In the genomic region with DNA sequence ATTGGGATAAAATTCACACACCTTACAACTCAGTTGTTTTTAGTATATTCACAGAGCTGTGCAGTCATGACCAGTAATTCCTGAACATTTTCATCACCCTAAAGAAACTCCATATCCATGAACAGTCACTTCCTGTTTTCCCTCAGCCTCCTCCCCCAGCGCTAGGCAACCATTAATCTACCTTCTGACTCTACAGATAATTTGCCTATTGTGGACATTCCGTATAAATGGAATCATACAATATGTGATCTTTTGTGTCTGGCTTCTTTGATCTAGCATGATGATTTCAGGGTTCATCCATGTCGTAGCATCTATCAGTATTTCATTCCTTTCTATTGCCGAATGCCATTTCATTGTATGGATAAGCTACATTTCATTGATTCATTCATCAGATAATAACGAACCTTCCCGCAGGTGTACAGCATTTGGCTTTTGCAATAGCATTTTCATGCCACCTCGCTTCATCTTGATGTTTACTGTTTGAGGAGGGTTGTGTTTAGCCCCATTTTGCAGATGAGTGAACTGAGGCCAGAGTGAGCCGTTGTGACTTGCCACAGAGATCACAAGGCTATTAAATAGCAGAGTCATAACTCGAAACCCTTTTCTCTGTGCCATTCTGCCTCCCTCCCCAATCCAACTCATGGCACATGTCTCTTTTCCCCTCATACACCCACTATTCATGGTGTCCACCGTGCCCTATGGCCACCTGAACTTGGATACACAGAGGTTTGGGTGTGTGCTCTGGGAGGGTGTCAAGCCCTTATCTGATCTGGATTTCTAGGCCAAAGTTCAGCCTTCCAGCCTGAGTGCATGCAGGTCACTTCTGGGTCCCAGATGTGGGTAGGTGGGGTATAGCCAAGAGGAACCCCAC, we compare ENCODE assay signal across 11 cellular contexts. TPM values are rescaled to one million over a fixed set of nuclear protein-coding genes. Genes with fewer than 3 reads are reported as not detected.
DNase-seq lines count a peak whose midpoint lies in the region; ATAC-seq and TF ChIP-seq lines count a peak whose summit lies in the region.
"Had no signal": no experiment of that assay in that cellular context is flagged by ENCODE, and none has a peak within 500 bp of the region (broad histone marks: within the 10 kb centered on the region; RNA-seq: fewer than 3 reads in every experiment).

No MANE protein-coding gene starts in this region.

- POLR2A ChIA-PET in activated naive CD8-positive, alpha-beta T cell treated with anti-CD3 and anti-CD28 coated beads, Interleukin-2, amount 10 ng/mL, durations not matched to agents 7 days and 5 days (lab: Charles Lee), result interaction anchor here (0.6 kb wide), 1 partner anchor 19 kb away, joined by 3 read pairs; no protein-coding TSS in a partner anchor
- POLR2A ChIA-PET in CD4-positive, alpha-beta T cell (lab: Charles Lee), result interaction anchor here (0.9 kb wide), 1 partner anchor 37 kb away, joined by 3 read pairs; no protein-coding TSS in a partner anchor

- no peaks in the 10 kb centered on the region for H3K9me3 ChIP-seq in upper lobe of right lung
- no peaks in the 10 kb centered on the region for H3K9me3 ChIP-seq in CD4-positive, alpha-beta T cell (ENCODE audit: control insufficient read depth, low read length)
- no peaks in the 10 kb centered on the region for H3K9me3 ChIP-seq in testis
- H3K9me3 ChIP-seq: vagina had no signal

- no peak overlapping the region for H3K4me3 ChIP-seq in upper lobe of right lung
- no peak overlapping the region for H3K4me3 ChIP-seq in testis
- H3K4me3 ChIP-seq: vagina had no signal

- CTCF ChIA-PET in CD4-positive, alpha-beta T cell (lab: Charles Lee), result no interaction called here

- peak overlapping the region; percentile 27 for H3K27ac Mint-ChIP-seq in activated naive CD8-positive, alpha-beta T cell treated with anti-CD3 and anti-CD28 coated beads, Interleukin-2, amount 10 ng/mL, durations not matched to agents 7 days and 5 days
- H3K27ac Mint-ChIP-seq in activated naive CD8-positive, alpha-beta T cell treated with anti-CD3 and anti-CD28 coated beads, Interleukin-2, amount 50 U/mL, for 24 hours, result no peak overlapping the region
- H3K27ac Mint-ChIP-seq in activated T-helper 17 cell treated with anti-CD3 and anti-CD28 coated beads, Interleukin-2, amount 50 U/mL, for 72 hours, result peak overlapping the region; percentile 13
- H3K27ac Mint-ChIP-seq in CD4-positive, alpha-beta T cell, result no peak overlapping the region

- intact Hi-C loops in upper lobe of right lung (cut with DNase I), result no loop called here
- intact Hi-C loops in CD4-positive, alpha-beta T cell (cut with DNase I, micrococcal nuclease), result no loop called here
- intact Hi-C loops in testis (cut with DNase I; ENCODE audit: low total_unique reads), result no loop called here

- H3K4me1 ChIP-seq in upper lobe of right lung (peaks cover 14% of the 10 kb centered on the region), testis (no peaks in the 10 kb centered on the region)
- H3K4me1 ChIP-seq: vagina had no signal

- no peaks in the 10 kb centered on the region for H3K27me3 ChIP-seq in upper lobe of right lung
- H3K27me3 ChIP-seq in CD4-positive, alpha-beta T cell (ENCODE audit: control insufficient read depth, insufficient read depth, low read length), result no peaks in the 10 kb centered on the region
- no peaks in the 10 kb centered on the region for H3K27me3 ChIP-seq in testis
- H3K27me3 ChIP-seq: vagina had no signal

- no peaks in the 10 kb centered on the region for H3K9me3 Mint-ChIP-seq in activated naive CD8-positive, alpha-beta T cell treated with anti-CD3 and anti-CD28 coated beads, Interleukin-2, amount 10 ng/mL, durations not matched to agents 7 days and 5 days
- no peaks in the 10 kb centered on the region for H3K9me3 Mint-ChIP-seq in activated naive CD8-positive, alpha-beta T cell treated with anti-CD3 and anti-CD28 coated beads, Interleukin-2, amount 50 U/mL, for 24 hours
- H3K9me3 Mint-ChIP-seq in activated T-helper 17 cell treated with anti-CD3 and anti-CD28 coated beads, Interleukin-2, amount 50 U/mL, for 72 hours, result no peaks in the 10 kb centered on the region
- no peaks in the 10 kb centered on the region for H3K9me3 Mint-ChIP-seq in CD4-positive, alpha-beta T cell

- no peaks in the 10 kb centered on the region for H3K36me3 ChIP-seq in upper lobe of right lung
- no peaks in the 10 kb centered on the region for H3K36me3 ChIP-seq in testis (ENCODE audit: low read depth, missing control alignments)
- H3K36me3 ChIP-seq: vagina had no signal

- TF ChIP-seq POLR2A in testis (IDR thresholded peaks at IDR 0.05), result no peak

- peaks cover 21% of the 10 kb centered on the region for H3K4me1 Mint-ChIP-seq in activated naive CD8-positive, alpha-beta T cell treated with anti-CD3 and anti-CD28 coated beads, Interleukin-2, amount 10 ng/mL, durations not matched to agents 7 days and 5 days
- H3K4me1 Mint-ChIP-seq in activated naive CD8-positive, alpha-beta T cell treated with anti-CD3 and anti-CD28 coated beads, Interleukin-2, amount 50 U/mL, for 24 hours, result peaks cover 38% of the 10 kb centered on the region
- peaks cover 13% of the 10 kb centered on the region for H3K4me1 Mint-ChIP-seq in activated T-helper 17 cell treated with anti-CD3 and anti-CD28 coated beads, Interleukin-2, amount 50 U/mL, for 72 hours
- peaks cover 27% of the 10 kb centered on the region for H3K4me1 Mint-ChIP-seq in CD4-positive, alpha-beta T cell (ENCODE audit: low read depth)

- H3K36me3 Mint-ChIP-seq in activated naive CD8-positive, alpha-beta T cell treated with anti-CD3 and anti-CD28 coated beads, Interleukin-2, amount 10 ng/mL, durations not matched to agents 7 days and 5 days, result no peaks in the 10 kb centered on the region
- no peaks in the 10 kb centered on the region for H3K36me3 Mint-ChIP-seq in activated naive CD8-positive, alpha-beta T cell treated with anti-CD3 and anti-CD28 coated beads, Interleukin-2, amount 50 U/mL, for 24 hours (ENCODE audit: low read depth)
- no peaks in the 10 kb centered on the region for H3K36me3 Mint-ChIP-seq in activated T-helper 17 cell treated with anti-CD3 and anti-CD28 coated beads, Interleukin-2, amount 50 U/mL, for 72 hours (ENCODE audit: low read depth)
- no peaks in the 10 kb centered on the region for H3K36me3 Mint-ChIP-seq in CD4-positive, alpha-beta T cell (ENCODE audit: low read depth)

- H3K4me3 Mint-ChIP-seq in activated naive CD8-positive, alpha-beta T cell treated with anti-CD3 and anti-CD28 coated beads, Interleukin-2, amount 10 ng/mL, durations not matched to agents 7 days and 5 days, result no peak overlapping the region
- H3K4me3 Mint-ChIP-seq in activated naive CD8-positive, alpha-beta T cell treated with anti-CD3 and anti-CD28 coated beads, Interleukin-2, amount 50 U/mL, for 24 hours, result no peak overlapping the region
- peak overlapping the region; percentile 3 for H3K4me3 Mint-ChIP-seq in activated T-helper 17 cell treated with anti-CD3 and anti-CD28 coated beads, Interleukin-2, amount 50 U/mL, for 72 hours
- no peak overlapping the region for H3K4me3 Mint-ChIP-seq in CD4-positive, alpha-beta T cell

- 84 to 90% methylated on average over 10 of the region's 10 CpGs for WGBS in testis, 2 donors

- H3K27ac ChIP-seq in upper lobe of right lung (no peak overlapping the region), testis (no peak overlapping the region)
- H3K27ac ChIP-seq in CD4-positive, alpha-beta T cell (ENCODE audit: low read depth, low read length), result no peak overlapping the region
- H3K27ac ChIP-seq: vagina had no signal

- no peak for TF ChIP-seq CTCF in upper lobe of right lung (IDR thresholded peaks at IDR 0.05)
- TF ChIP-seq CTCF in CD4-positive, alpha-beta T cell (IDR thresholded peaks at IDR 0.05), result no peak
- no peak for TF ChIP-seq CTCF in testis (IDR thresholded peaks at IDR 0.05)

- DNase-seq in activated naive CD8-positive, alpha-beta T cell treated with anti-CD3 and anti-CD28 coated beads, Interleukin-2, amount 10 ng/mL, durations not matched to agents 7 days and 5 days, result no peak
- DNase-seq in activated naive CD8-positive, alpha-beta T cell treated with anti-CD3 and anti-CD28 coated beads, Interleukin-2, amount 50 U/mL, for 24 hours, result no peak
- DNase-seq in kidney glomerular epithelial cell (lab: John Stamatoyannopoulos, UW) (peak; percentile 98), upper lobe of right lung (no peak), superior temporal gyrus (ENCODE audit: extremely low spot score) (no peak), testis (no peak)
- DNase-seq in CD4-positive, alpha-beta T cell, result no peak
- DNase-seq: anterior cingulate cortex, NCI-H1092 had no signal

- no peak for ATAC-seq in activated naive CD8-positive, alpha-beta T cell treated with anti-CD3 and anti-CD28 coated beads, Interleukin-2, amount 10 ng/mL, durations not matched to agents 7 days and 5 days (ENCODE audit: low read depth)
- no peak for ATAC-seq in activated naive CD8-positive, alpha-beta T cell treated with anti-CD3 and anti-CD28 coated beads, Interleukin-2, amount 50 U/mL, for 24 hours
- ATAC-seq in activated T-helper 17 cell treated with anti-CD3 and anti-CD28 coated beads, Interleukin-2, amount 50 U/mL, for 72 hours (replicated peaks), result no peak
- ATAC-seq in upper lobe of right lung, result no peak
- no peak for ATAC-seq in CD4-positive, alpha-beta T cell (ENCODE audit: poor library complexity)

- H3K27me3 Mint-ChIP-seq in activated naive CD8-positive, alpha-beta T cell treated with anti-CD3 and anti-CD28 coated beads, Interleukin-2, amount 10 ng/mL, durations not matched to agents 7 days and 5 days, result peaks cover 2% of the 10 kb centered on the region
- no peaks in the 10 kb centered on the region for H3K27me3 Mint-ChIP-seq in activated naive CD8-positive, alpha-beta T cell treated with anti-CD3 and anti-CD28 coated beads, Interleukin-2, amount 50 U/mL, for 24 hours
- H3K27me3 Mint-ChIP-seq in activated T-helper 17 cell treated with anti-CD3 and anti-CD28 coated beads, Interleukin-2, amount 50 U/mL, for 72 hours, result no peaks in the 10 kb centered on the region
- H3K27me3 Mint-ChIP-seq in CD4-positive, alpha-beta T cell, result no peaks in the 10 kb centered on the region

RNA-seq across cellular contexts. Expression of a gene that starts 11.1 kb away (rescaled TPM):
- 100 to 1,000 TPM; 803 to 821 TPM for total RNA-seq in activated naive CD8-positive, alpha-beta T cell treated with anti-CD3 and anti-CD28 coated beads, Interleukin-2, amount 10 ng/mL, durations not matched to agents 7 days and 5 days
- 100 to 1,000 TPM; 782 to 800 TPM for total RNA-seq in activated T-helper 17 cell treated with anti-CD3 and anti-CD28 coated beads, Interleukin-2, amount 50 U/mL, for 72 hours
- 842 TPM for total RNA-seq in upper lobe of right lung
- total RNA-seq in CD4-positive, alpha-beta T cell, result 100 to 1,000 TPM; 901 to 925 TPM
- total RNA-seq in testis, result 100 to 1,000 TPM; 141 to 146 TPM
- 129 TPM for polyA plus RNA-seq in testis (ENCODE audit: insufficient read depth, low read depth, low replicate concordance)

Comparison
In these comparisons a context has a peak if more than half of its experiments do, and no peak if none do; other contexts are left out.
1. H3K27ac Mint-ChIP-seq: peak in activated naive CD8-positive, alpha-beta T cell treated with anti-CD3 and anti-CD28 coated beads, Interleukin-2, amount 10 ng/mL, durations not matched to agents 7 days and 5 days (single experiment) and activated T-helper 17 cell treated with anti-CD3 and anti-CD28 coated beads, Interleukin-2, amount 50 U/mL, for 72 hours (single experiment); none in activated naive CD8-positive, alpha-beta T cell treated with anti-CD3 and anti-CD28 coated beads, Interleukin-2, amount 50 U/mL, for 24 hours (single experiment) and CD4-positive, alpha-beta T cell (single experiment).